8 cellular contexts compared by ENCODE assay signal in genomic region chr9:19408693-19409405, GRCh38.
A peak's percentile ranks its signal among the peaks of the same experiment; 100 is the strongest.
DNase-seq lines count a peak whose midpoint lies in the region; ATAC-seq and TF ChIP-seq lines count a peak whose summit lies in the region.

TSS of gene ACER2 (plus strand) at chr9:19409009. CDS start at chr9:19409085, 76 bp downstream.

- TF ChIP-seq CTCF in retinal pigment epithelial cell (conservative IDR thresholded peaks at IDR 0.05; ENCODE audit: low read depth, low read length): peak; percentile 9

- peak within 1 kb of the TSS; percentile 79 for H3K4me3 ChIP-seq in retinal pigment epithelial cell (ENCODE audit: low read length)

- DNase-seq in NCI-H1417 (lab: John Stamatoyannopoulos, UW): peak; percentile 86 to 93 (median 89)
- DNase-seq in NCI-H1417 treated with DMSO at 0.1 percent for 48 hours (lab: John Stamatoyannopoulos, UW): no peak
- DNase-seq in NCI-H187 treated with DMSO at 0.1 percent for 48 hours (lab: John Stamatoyannopoulos, UW): peak; percentile 37
- peak; percentile 95 for DNase-seq in T-helper 9 cell
- DNase-seq in astrocyte of the hippocampus (ENCODE audit: low read depth, low spot score): peak; percentile 97
- peak in 50 of 51 donors; percentile 52 to 95 (median 84) for DNase-seq in hypothalamus (lab: John Stamatoyannopoulos, UW)
- DNase-seq in retinal pigment epithelial cell (ENCODE audit: low read depth): peak; percentile 53

- ATAC-seq in HG02943 (IDR thresholded peaks at IDR 0.05; ENCODE audit: low read depth, unreplicated experiment): peak; percentile 89
